Comparison of ENCODE assay signal across 38 cellular contexts in the genomic region with DNA sequence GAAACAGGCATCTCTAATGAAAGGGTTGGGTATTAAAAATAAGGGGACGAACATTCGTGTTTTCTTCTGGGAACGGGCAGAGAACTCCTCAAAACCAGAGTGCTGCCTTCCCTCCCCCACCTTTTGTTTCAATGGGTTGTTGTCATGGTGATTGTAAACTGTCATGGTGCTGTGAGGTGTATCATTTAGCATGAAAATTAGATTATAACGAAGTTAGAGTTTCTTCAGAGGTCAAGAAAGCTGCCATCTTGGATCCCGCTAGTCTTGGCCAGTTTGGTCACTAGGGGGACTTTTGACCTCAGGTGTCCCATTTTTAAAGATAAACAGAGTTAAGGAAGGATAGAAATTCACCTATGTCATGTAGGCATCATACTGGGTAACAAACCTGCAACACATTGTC.
"Had no signal": no experiment of that assay in that cellular context is flagged by ENCODE, and none has a peak within 500 bp of the region (broad histone marks: within the 10 kb centered on the region; RNA-seq: fewer than 3 reads in every experiment).

No MANE protein-coding gene starts in this region.

- H3K4me1 ChIP-seq: adrenal gland, body of pancreas, pancreas, psoas muscle, upper lobe of left lung had no signal

- H3K27ac ChIP-seq: adrenal gland, body of pancreas, cardiac muscle cell, dorsolateral prefrontal cortex, heart left ventricle, neutrophil, pancreas, psoas muscle, sigmoid colon, stomach, thyroid gland, upper lobe of left lung, vagina, WERI-Rb-1 had no signal

- H3K36me3 ChIP-seq: adrenal gland, cardiac muscle cell, heart left ventricle, left ventricle myocardium inferior, neutrophil, pancreas, sigmoid colon, stomach, thyroid gland, upper lobe of left lung, vagina, WERI-Rb-1 had no signal

- DNase-seq: activated CD4-positive, alpha-beta memory T cell treated with anti-CD3 and anti-CD28 coated beads for 36 hours; activated CD4-positive, alpha-beta T cell treated with anti-CD3 and anti-CD28 coated beads, Interleukin-2, amount 10 ng/mL, durations not matched to agents 24 days and 14 days; activated CD4-positive, CD25-positive, alpha-beta regulatory T cell treated with anti-CD3 and anti-CD28 coated beads, Interleukin-2, amount 50 U/mL, for 72 hours; activated CD8-positive, alpha-beta memory T cell treated with anti-CD3 and anti-CD28 coated beads, Interleukin-2, amount 50 U/mL, for 4 hours; activated effector memory CD4-positive, alpha-beta T cell treated with anti-CD3 and anti-CD28 coated beads, Interleukin-2, amount 50 U/mL, for 16 hours; activated naive CD4-positive, alpha-beta T cell treated with anti-CD3 and anti-CD28 coated beads for 36 hours; activated naive CD8-positive, alpha-beta T cell treated with anti-CD3 and anti-CD28 coated beads for 36 hours; activated T-cell treated with anti-CD3 and anti-CD28 coated beads, Interleukin-2, amount 50 U/mL, for 1 hour; adrenal gland; aorta; body of pancreas; cerebellar nuclear complex; dorsolateral prefrontal cortex; effector memory CD4-positive, alpha-beta T cell; foreskin fibroblast; heart left ventricle; hypothalamus; left ventricle myocardium inferior; pancreas; psoas muscle; sigmoid colon; stimulated activated CD4-positive, alpha-beta T cell treated with anti-CD3 and anti-CD28 coated beads, Interleukin-1b, Interleukin-23, amount 100 ng/mL, for 48 hours; stimulated activated CD4-positive, alpha-beta T cell treated with anti-CD3 and anti-CD28 coated beads, Interleukin-4, amount 100 ng/mL, for 4 hours; stimulated activated CD8-positive, alpha-beta memory T cell treated with anti-CD3 and anti-CD28 coated beads, Interleukin-4, amount 100 ng/mL, for 48 hours; stomach; T-helper 17 cell; T1000; thyroid gland; upper lobe of left lung; WERI-Rb-1 had no signal

- H3K9me3 ChIP-seq: adrenal gland, body of pancreas, heart left ventricle, left ventricle myocardium inferior, neutrophil, pancreas, psoas muscle, sigmoid colon, stomach, thyroid gland, upper lobe of left lung, vagina had no signal

- H3K4me2 ChIP-seq: smooth muscle cell had no signal

- H3K4me3 ChIP-seq: adrenal gland, body of pancreas, cardiac muscle cell, coronary artery, dorsolateral prefrontal cortex, heart left ventricle, left ventricle myocardium inferior, lung, pancreas, psoas muscle, sigmoid colon, smooth muscle cell, stomach, thyroid gland, upper lobe of left lung, vagina had no signal

- H3K27me3 ChIP-seq: adrenal gland, body of pancreas, cardiac muscle cell, dorsolateral prefrontal cortex, heart left ventricle, neutrophil, pancreas, sigmoid colon, stomach, thyroid gland, upper lobe of left lung, vagina had no signal

- ATAC-seq: body of pancreas; esophagus mucosa; pancreas; psoas muscle; stimulated activated memory B cell treated with anti-CD40 and anti-IgM and Interleukin-4, amounts not matched to agents 10 μg/mL and 1 μg/mL and 100 μg/mL, for 72 hours; T-helper 17 cell had no signal
